12 cellular contexts compared by ENCODE assay signal in the genomic region with DNA sequence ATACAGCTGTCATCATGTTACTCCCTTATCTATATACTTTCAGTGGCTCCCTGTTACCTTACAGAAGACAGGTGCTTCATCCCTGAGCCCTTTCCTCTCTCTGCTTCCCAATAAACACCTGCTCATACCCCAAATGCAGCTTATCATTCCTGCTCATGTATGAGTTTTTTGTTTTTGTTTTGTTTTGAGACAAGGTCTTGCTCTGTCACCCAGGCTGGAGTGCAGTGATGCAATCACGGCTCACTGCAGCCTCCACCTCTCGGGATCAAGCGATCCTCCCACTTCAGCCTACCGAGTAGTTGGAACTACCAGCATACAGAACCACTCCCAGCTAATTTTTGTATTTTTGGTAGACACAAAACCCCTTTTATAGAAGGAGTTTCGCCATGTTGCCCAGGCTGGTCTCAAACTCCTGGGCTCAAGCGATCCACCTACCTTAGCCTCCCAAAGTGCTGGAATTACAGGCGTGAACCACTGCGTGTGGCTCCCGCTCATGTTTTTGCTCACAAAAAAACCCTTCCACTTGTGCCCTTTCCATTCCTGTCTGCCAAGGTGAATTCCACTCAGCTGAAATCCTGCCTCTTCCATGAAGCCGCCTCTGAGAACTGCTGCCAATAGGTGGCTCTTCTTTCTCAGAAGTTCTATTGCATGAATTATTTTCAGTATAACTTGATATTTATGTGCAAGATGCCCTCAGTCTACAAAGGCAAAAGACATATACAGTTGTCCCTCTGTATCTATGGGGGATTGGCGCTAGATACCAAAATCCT. TPM values are rescaled to one million over a fixed set of nuclear protein-coding genes. Genes with fewer than 3 reads are reported as not detected.
A peak's percentile ranks its signal among the peaks of the same experiment; 100 is the strongest.
DNase-seq lines count a peak whose midpoint lies in the region; ATAC-seq and TF ChIP-seq lines count a peak whose summit lies in the region.
"Had no signal": no experiment of that assay in that cellular context is flagged by ENCODE, and none has a peak within 500 bp of the region (broad histone marks: within the 10 kb centered on the region; RNA-seq: fewer than 3 reads in every experiment).

No MANE protein-coding gene starts in this region.

- H3K9me3 ChIP-seq in left ventricle myocardium inferior (replicated peaks) (no peaks in the 10 kb centered on the region), SU-DHL-6 (ENCODE audit: insufficient read depth, low read length) (no peaks in the 10 kb centered on the region)

- H3K4me3 ChIP-seq in left ventricle myocardium inferior (no peak overlapping the region), SU-DHL-6 (ENCODE audit: insufficient read depth, low read length, poor library complexity, severe bottlenecking) (no peak overlapping the region), fibroblast of the aortic adventitia (ENCODE audit: low read depth, low read length) (no peak overlapping the region)

- DNase-seq in left ventricle myocardium inferior = no peak
- DNase-seq in left ventricle myocardium superior = no peak
- peak; percentile 15 for DNase-seq in fibroblast of the aortic adventitia (ENCODE audit: low read depth)
- DNase-seq in NCI-H524 treated with DMSO at 0.1 percent for 48 hours (lab: John Stamatoyannopoulos, UW) = no peak
- no peak for DNase-seq in effector CD8-positive, alpha-beta T cell (lab: John Stamatoyannopoulos, UW)
- DNase-seq in central memory CD4-positive, alpha-beta T cell = no peak
- DNase-seq: activated CD4-positive, CD25-positive, alpha-beta regulatory T cell treated with anti-CD3 and anti-CD28 coated beads, Interleukin-2, amount 50 U/mL, for 72 hours; COR-L47; left cardiac atrium; NCI-H1417 had no signal

- H2AFZ ChIP-seq in SU-DHL-6 (ENCODE audit: low read depth, low read length, severe bottlenecking) = no peak overlapping the region

- no peak overlapping the region for H3K9ac ChIP-seq in SU-DHL-6 (ENCODE audit: low read length)

- peak; percentile 13 for TF ChIP-seq CTCF in left ventricle myocardium inferior (IDR thresholded peaks at IDR 0.05; ENCODE audit: borderline replicate concordance)
- TF ChIP-seq CTCF in SU-DHL-6 (IDR thresholded peaks at IDR 0.05; ENCODE audit: insufficient read depth, low read length, poor library complexity, severe bottlenecking) = peak; percentile 14
- peak; percentile 23 for TF ChIP-seq CTCF in fibroblast of the aortic adventitia (IDR thresholded peaks at IDR 0.05; ENCODE audit: insufficient read depth, low read length)

- intact Hi-C loops in left ventricle myocardium inferior (cut with micrococcal nuclease) = no loop called here
- intact Hi-C loops in left ventricle myocardium superior (cut with micrococcal nuclease) = no loop called here

- H3K27ac ChIP-seq in left ventricle myocardium inferior (replicated peaks) (no peak overlapping the region), SU-DHL-6 (ENCODE audit: low read depth, low read length) (no peak overlapping the region)

- no peaks in the 10 kb centered on the region for H3F3A ChIP-seq in SU-DHL-6 (ENCODE audit: insufficient read depth)

- H3K27me3 ChIP-seq in left ventricle myocardium inferior (ENCODE audit: low read depth) (no peaks in the 10 kb centered on the region), SU-DHL-6 (ENCODE audit: low read length) (no peaks in the 10 kb centered on the region)

- H3K4me1 ChIP-seq in left ventricle myocardium inferior = peaks cover 10% of the 10 kb centered on the region

- no peak overlapping the region for H3K4me2 ChIP-seq in SU-DHL-6 (ENCODE audit: low read depth, low read length, poor library complexity, severe bottlenecking)

- H3K9me2 ChIP-seq in SU-DHL-6 (replicated peaks; ENCODE audit: insufficient read depth, low read length) = no peaks in the 10 kb centered on the region

- no peak for ATAC-seq in left ventricle myocardium superior
- no peak for ATAC-seq in HG03520 (IDR thresholded peaks at IDR 0.05; ENCODE audit: unreplicated experiment)
- ATAC-seq: left cardiac atrium had no signal

- H3K79me2 ChIP-seq in SU-DHL-6 (ENCODE audit: insufficient read depth, low read length) = no peaks in the 10 kb centered on the region

- no peaks in the 10 kb centered on the region for H3K36me3 ChIP-seq in left ventricle myocardium inferior
- H3K36me3 ChIP-seq in SU-DHL-6 (ENCODE audit: low read length) = no peaks in the 10 kb centered on the region

- H4K20me1 ChIP-seq in SU-DHL-6 (ENCODE audit: low read depth, low read length) = no peaks in the 10 kb centered on the region

RNA-seq across cellular contexts. Expression of a gene that starts 7.9 kb away (rescaled TPM):
- total RNA-seq in left ventricle myocardium inferior = 4.8 TPM
- total RNA-seq in left ventricle myocardium superior = 18.0 TPM
- total RNA-seq in fibroblast of the aortic adventitia (ENCODE audit: low replicate concordance) = 0.08 and 0.18 TPM in 2 replicates

RNA-seq across cellular contexts. Expression of a gene that starts 16.9 kb away (rescaled TPM):
- total RNA-seq in left ventricle myocardium inferior = 26.0 TPM
- total RNA-seq in left ventricle myocardium superior = 35.4 TPM
- total RNA-seq in fibroblast of the aortic adventitia (ENCODE audit: low replicate concordance) = 1.9 and 3.7 TPM in 2 replicates

RNA-seq across cellular contexts. Expression of a gene that starts 59.9 kb away (rescaled TPM):
- total RNA-seq in left ventricle myocardium inferior = 2.4 TPM
- total RNA-seq in left ventricle myocardium superior = 2.7 TPM
- 1.8 and 2.2 TPM in 2 replicates for total RNA-seq in fibroblast of the aortic adventitia (ENCODE audit: low replicate concordance)
